Comparison of ENCODE assay signal across 8 cellular contexts in the genomic region with DNA sequence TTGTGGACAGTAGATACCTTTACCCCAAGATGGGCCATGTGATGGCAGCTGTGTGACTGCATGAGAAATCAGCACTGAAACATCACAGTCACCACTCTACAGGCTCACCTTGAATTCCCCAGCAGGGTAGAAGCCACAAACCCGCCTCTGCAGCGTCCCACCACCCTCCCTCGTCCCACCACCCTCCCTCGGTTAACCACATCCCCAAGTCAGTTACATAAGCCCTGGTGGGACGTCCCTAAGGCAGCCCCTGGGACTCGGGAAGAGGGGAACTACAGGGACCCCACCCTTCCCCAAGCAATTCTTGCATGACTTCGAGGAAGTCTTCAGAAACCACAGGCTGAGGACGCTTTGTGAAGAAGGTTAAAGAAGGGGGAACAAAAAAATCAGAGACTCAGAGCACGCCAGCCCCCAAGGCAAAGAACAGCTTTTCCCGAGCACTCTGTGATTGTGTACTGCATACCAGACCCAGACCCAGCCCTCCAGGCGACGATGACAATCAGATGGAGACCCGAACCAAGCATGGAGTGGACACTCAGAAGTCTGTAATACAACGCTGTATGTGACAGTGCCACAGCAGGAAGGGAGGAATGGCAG.
DNase-seq lines count a peak whose midpoint lies in the region; ATAC-seq, FAIRE-seq and TF ChIP-seq lines count a peak whose summit lies in the region.

No MANE protein-coding gene starts in this region.

- H3K23ac ChIP-seq in IMR-90 (ENCODE audit: low read depth, low read length) = no peak overlapping the region

- dilution Hi-C loops in IMR-90 (cut with HindIII; ENCODE audit: low sequenced_read_pairs, unreplicated experiment) = no loop called here

- intact Hi-C loops in IMR-90 (cut with micrococcal nuclease) (no loop called here), left ventricle myocardium inferior (cut with micrococcal nuclease) (no loop called here)

- H3K4me1 ChIP-seq in IMR-90 (ENCODE audit: control insufficient read depth, insufficient read depth, low read length) (peaks cover 13% of the 10 kb centered on the region), left ventricle myocardium inferior (peaks cover 33% of the 10 kb centered on the region)

- POLR2A ChIA-PET in IMR-90 (lab: Charles Lee; ENCODE audit: unreplicated experiment) = no interaction called here

- H3K79me1 ChIP-seq in IMR-90 (ENCODE audit: low read depth in 1 of 2, low read length in 2 of 2) = peaks cover 0 to 5% of the 10 kb centered on the region in 2 experiments; a peak in 1 of 4 replicates

- in situ Hi-C loops in IMR-90 (cut with MboI; ENCODE audit: low sequenced_read_pairs) = no loop called here

- no peak overlapping the region for H3K18ac ChIP-seq in IMR-90 (ENCODE audit: low read depth, low read length)

- no peak overlapping the region for H2BK5ac ChIP-seq in IMR-90 (ENCODE audit: low read depth, low read length, poor library complexity, severe bottlenecking)

- no peak overlapping the region for H2AK9ac ChIP-seq in IMR-90 (replicated peaks; ENCODE audit: low read depth, low read length, poor library complexity)

- CTCF ChIA-PET in IMR-90 (lab: Yijun Ruan, JAX) = no interaction called here

- no peak overlapping the region for H4K8ac ChIP-seq in IMR-90 (ENCODE audit: low read depth in 2 of 2, low read length in 2 of 2)

- no peak overlapping the region for H3K4ac ChIP-seq in IMR-90 (ENCODE audit: low read depth, low read length)

- H4K20me1 ChIP-seq in IMR-90 (ENCODE audit: insufficient read depth, low read length) = no peaks in the 10 kb centered on the region

- 0 out of 2 replicates have a peak overlapping the region, but pooled peaks have one; percentile 9 for H2AK5ac ChIP-seq in IMR-90 (ENCODE audit: low read depth, low read length)

- no peak overlapping the region for H4K91ac ChIP-seq in IMR-90 (ENCODE audit: insufficient read depth, low read depth, low read length)

- 80% methylated on average over 6 of the region's 14 CpGs; no CpG with 5 or more reads in 1 of the 2 experiments for WGBS in IMR-90 (ENCODE audit: extremely low coverage in 2 of 2, insufficient read length in 1 of 2), 2 experiments

- no peak for TF ChIP-seq RAD21 in IMR-90 (IDR thresholded peaks at IDR 0.05; ENCODE audit: low read length)

- H3K9ac ChIP-seq in IMR-90 (ENCODE audit: low read depth, low read length) = no peak overlapping the region

- no peak overlapping the region for H4K5ac ChIP-seq in IMR-90 (ENCODE audit: low read depth, low read length)

- H3K27me3 ChIP-seq in IMR-90 (ENCODE audit: control insufficient read depth, insufficient read depth, low read length) = no peaks in the 10 kb centered on the region
- H3K27me3 ChIP-seq in left ventricle myocardium inferior (ENCODE audit: low read depth) = no peaks in the 10 kb centered on the region

- H2BK20ac ChIP-seq in IMR-90 (ENCODE audit: low read depth, low read length) = no peak overlapping the region

- no peak overlapping the region for H3K14ac ChIP-seq in IMR-90 (replicated peaks; ENCODE audit: low read depth, low read length)

- no peak overlapping the region for H2BK120ac ChIP-seq in IMR-90 (ENCODE audit: low read depth, low read length)

- H3K27ac ChIP-seq in IMR-90 (ENCODE audit: insufficient read depth, low read length) (no peak overlapping the region), left ventricle myocardium inferior (replicated peaks) (peak overlapping the region; percentile 36)

- no peak overlapping the region for H2BK15ac ChIP-seq in IMR-90 (ENCODE audit: low read depth, low read length)

- no TSS peak for BruUV-seq in IMR-90 (replicated peaks; lab: Mats Ljungman, UMichigan)

- TF ChIP-seq POLR2A in IMR-90 (IDR thresholded peaks at IDR 0.05; ENCODE audit: low read depth, low read length) = no peak

- no peak for FAIRE-seq in D721Med (lab: Jason Lieb, UNC)

- H3K4me3 ChIP-seq in IMR-90 (ENCODE audit: insufficient read depth, low read depth, low read length) = no peak overlapping the region
- H3K4me3 ChIP-seq in left ventricle myocardium inferior = no peak overlapping the region

- H2AFZ ChIP-seq in IMR-90 (replicated peaks; ENCODE audit: low read length, poor library complexity) = no peak overlapping the region

- TF ChIP-seq CTCF in IMR-90 (conservative IDR thresholded peaks at IDR 0.05; ENCODE audit: low read depth, low read length) = no peak
- no peak for TF ChIP-seq CTCF in left ventricle myocardium inferior (IDR thresholded peaks at IDR 0.05; ENCODE audit: borderline replicate concordance)
- no peak for TF ChIP-seq CTCF in D721Med (IDR thresholded peaks at IDR 0.05; ENCODE audit: insufficient read depth, missing control alignments)
- TF ChIP-seq CTCF in omental fat pad (IDR thresholded peaks at IDR 0.05) = no peak

- ATAC-seq in GM19463 (IDR thresholded peaks at IDR 0.05; ENCODE audit: unreplicated experiment) = peak; percentile 70
- no peak for ATAC-seq in IMR-90 (ENCODE audit: low read depth)
- ATAC-seq in omental fat pad (ENCODE audit: low FRiP score) = no peak

- no peak overlapping the region for H3K56ac ChIP-seq in IMR-90 (ENCODE audit: extremely low read depth, insufficient read depth, low read length)

- no peak overlapping the region for H3K4me2 ChIP-seq in IMR-90 (ENCODE audit: low read depth, low read length)

- no peaks in the 10 kb centered on the region for H3K36me3 ChIP-seq in IMR-90 (ENCODE audit: control insufficient read depth, insufficient read depth, low read length)
- no peaks in the 10 kb centered on the region for H3K36me3 ChIP-seq in left ventricle myocardium inferior

- peaks cover 11% of the 10 kb centered on the region for H3K9me1 ChIP-seq in IMR-90 (ENCODE audit: insufficient read depth, low read length)

- no peak for DNase-seq in IMR-90
- peak; percentile 87 for DNase-seq in activated CD8-positive, alpha-beta memory T cell treated with anti-CD3 and anti-CD28 coated beads for 24 hours
- peak; percentile 50 for DNase-seq in left ventricle myocardium inferior
- DNase-seq in stimulated activated CD8-positive, alpha-beta memory T cell treated with anti-CD3 and anti-CD28 coated beads, Interleukin-15, amount 100 ng/mL, for 4 hours (ENCODE audit: low read depth in 2 of 2) = peak; percentile 70 to 79
- DNase-seq in D721Med (ENCODE audit: insufficient read length, low spot score) = no peak
- no peak for DNase-seq in NCI-H345 (lab: John Stamatoyannopoulos, UW)
- no peak for DNase-seq in omental fat pad (ENCODE audit: low spot score)

- H3K9me3 ChIP-seq in IMR-90 (ENCODE audit: control insufficient read depth, insufficient read depth, low read length) = no peaks in the 10 kb centered on the region
- H3K9me3 ChIP-seq in left ventricle myocardium inferior (replicated peaks) = no peaks in the 10 kb centered on the region

TF ChIP-seq in IMR-90, 13 proteins besides CTCF, POLR2A, EP300 and RAD21:
- TF ChIP-seq MAFK (IDR thresholded peaks at IDR 0.05; ENCODE audit: low read depth, low read length) = no peak
- no peak for TF ChIP-seq NFE2L2 (IDR thresholded peaks at IDR 0.05; ENCODE audit: low read depth, low read length)
- TF ChIP-seq, protein P1, sequence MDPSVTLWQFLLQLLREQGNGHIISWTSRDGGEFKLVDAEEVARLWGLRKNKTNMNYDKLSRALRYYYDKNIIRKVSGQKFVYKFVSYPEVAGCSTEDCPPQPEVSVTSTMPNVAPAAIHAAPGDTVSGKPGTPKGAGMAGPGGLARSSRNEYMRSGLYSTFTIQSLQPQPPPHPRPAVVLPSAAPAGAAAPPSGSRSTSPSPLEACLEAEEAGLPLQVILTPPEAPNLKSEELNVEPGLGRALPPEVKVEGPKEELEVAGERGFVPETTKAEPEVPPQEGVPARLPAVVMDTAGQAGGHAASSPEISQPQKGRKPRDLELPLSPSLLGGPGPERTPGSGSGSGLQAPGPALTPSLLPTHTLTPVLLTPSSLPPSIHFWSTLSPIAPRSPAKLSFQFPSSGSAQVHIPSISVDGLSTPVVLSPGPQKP (IDR thresholded peaks at IDR 0.05; ENCODE audit: borderline replicate concordance, low read depth, low read length) = no peak
- TF ChIP-seq MAZ (IDR thresholded peaks at IDR 0.05; ENCODE audit: borderline replicate concordance, low read depth, low read length) = no peak
- no peak for TF ChIP-seq SMC3 (IDR thresholded peaks at IDR 0.05; ENCODE audit: low read depth, low read length)

Comparison
In these comparisons a context has a peak if more than half of its experiments do, and no peak if none do; other contexts are left out.
1. DNase-seq: peak in activated CD8-positive, alpha-beta memory T cell treated with anti-CD3 and anti-CD28 coated beads for 24 hours (single experiment), left ventricle myocardium inferior (single experiment) and stimulated activated CD8-positive, alpha-beta memory T cell treated with anti-CD3 and anti-CD28 coated beads, Interleukin-15, amount 100 ng/mL, for 4 hours (2 of 2); none in IMR-90 (single experiment), D721Med (single experiment), NCI-H345 (single experiment) and omental fat pad (single experiment).